Comparison of ENCODE assay signal across 18 cellular contexts in the genomic region with DNA sequence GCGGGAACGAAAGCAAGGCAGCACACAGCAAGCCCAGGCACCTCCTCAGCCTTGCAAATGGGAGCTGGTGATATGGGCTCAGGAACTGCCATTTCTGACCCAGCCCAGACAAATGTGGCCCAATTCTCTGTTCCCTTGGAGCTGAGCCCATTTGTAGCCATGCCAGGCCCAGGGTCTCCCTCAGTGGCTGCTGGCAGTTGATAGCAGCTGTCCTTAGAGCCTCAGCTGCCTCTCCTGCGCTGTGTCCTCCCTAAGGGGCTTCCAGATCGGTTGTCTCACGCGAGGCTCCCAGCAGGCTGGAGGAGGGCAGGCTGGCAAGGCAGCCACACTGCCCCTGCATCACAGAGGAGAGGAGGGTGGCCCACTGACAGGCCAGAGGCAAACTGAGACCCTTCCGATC.
A peak's percentile ranks its signal among the peaks of the same experiment; 100 is the strongest.
DNase-seq lines count a peak whose midpoint lies in the region; ATAC-seq and TF ChIP-seq lines count a peak whose summit lies in the region.
"Had no signal": no experiment of that assay in that cellular context is flagged by ENCODE, and none has a peak within 500 bp of the region (broad histone marks: within the 10 kb centered on the region; RNA-seq: fewer than 3 reads in every experiment).

No MANE protein-coding gene starts in this region.

- no peaks in the 10 kb centered on the region for H3K36me3 Mint-ChIP-seq in glutamatergic neuron (ENCODE audit: unreplicated experiment)
- H3K36me3 Mint-ChIP-seq: CD8-positive, alpha-beta memory T cell; IgD-negative memory B cell had no signal

- no peaks in the 10 kb centered on the region for H3K9me3 ChIP-seq in SJCRH30 (replicated peaks)
- peaks cover 7% of the 10 kb centered on the region for H3K9me3 ChIP-seq in trophoblast cell (ENCODE audit: insufficient read depth, low read depth, low read length)

- peak; percentile 19 for DNase-seq in H7
- DNase-seq in SJCRH30 = peak; percentile 31 to 49
- peak; percentile 27 for DNase-seq in glutamatergic neuron
- DNase-seq in trophoblast cell = no peak
- DNase-seq in posterior vena cava (ENCODE audit: low spot score) = no peak
- DNase-seq in DMS53 (lab: John Stamatoyannopoulos, UW) = no peak
- DNase-seq: CD8-positive, alpha-beta memory T cell; COR-L47; DMS153; DND-41; EL; HCEC 1CT; KBM-7 had no signal

- peak overlapping the region; percentile 61 for H2BK12ac ChIP-seq in trophoblast cell (ENCODE audit: low read length)

- peak overlapping the region; percentile 19 for H4K91ac ChIP-seq in trophoblast cell (ENCODE audit: low read depth, low read length)

- peak overlapping the region; percentile 47 for H3K18ac ChIP-seq in trophoblast cell (ENCODE audit: low read length)

- no peak overlapping the region for H3K4me2 ChIP-seq in trophoblast cell (ENCODE audit: low read length)
- H3K4me2 ChIP-seq: BLaER1 treated with 17β-estradiol and CSF1 and Interleukin-3, amounts not matched to agents 10 nM and 100 nM had no signal

- H4K8ac ChIP-seq in trophoblast cell (ENCODE audit: low read depth, low read length) = peak overlapping the region; percentile 24

- H3K4me1 Mint-ChIP-seq in glutamatergic neuron (ENCODE audit: low read depth, unreplicated experiment) = peaks cover 32% of the 10 kb centered on the region
- H3K4me1 Mint-ChIP-seq: B cell; CD8-positive, alpha-beta memory T cell; IgD-negative memory B cell had no signal

- H3K27ac Mint-ChIP-seq in glutamatergic neuron (ENCODE audit: unreplicated experiment) = peak overlapping the region; percentile 24
- H3K27ac Mint-ChIP-seq: B cell, IgD-negative memory B cell had no signal

- intact Hi-C loops in posterior vena cava (cut with DNase I) = no loop called here

- peak overlapping the region; percentile 49 for H3K14ac ChIP-seq in trophoblast cell (ENCODE audit: low read length)

- no peak overlapping the region for H3K9ac ChIP-seq in trophoblast cell (ENCODE audit: low read length)
- H3K9ac ChIP-seq: BLaER1 treated with 17β-estradiol and CSF1 and Interleukin-3, amounts not matched to agents 10 nM and 100 nM had no signal

- H3K4me3 ChIP-seq in H7 (ENCODE audit: insufficient read depth, low read depth, low read length) (no peak overlapping the region), SJCRH30 (no peak overlapping the region), trophoblast cell (ENCODE audit: low read depth, low read length) (no peak overlapping the region)
- H3K4me3 ChIP-seq: BLaER1 treated with 17β-estradiol and CSF1 and Interleukin-3, amounts not matched to agents 10 nM and 100 nM; GM12878 had no signal

- no peak for TF ChIP-seq CTCF in glutamatergic neuron (IDR thresholded peaks at IDR 0.05; ENCODE audit: partially characterized antibody, unreplicated experiment)

- H3K79me2 ChIP-seq in trophoblast cell (ENCODE audit: control insufficient read depth, insufficient read depth, low read length, poor library complexity) = no peaks in the 10 kb centered on the region

- peaks cover 5% of the 10 kb centered on the region for H3K27me3 Mint-ChIP-seq in glutamatergic neuron (ENCODE audit: unreplicated experiment)

- H3K27me3 ChIP-seq in H7 (ENCODE audit: control insufficient read depth, insufficient read depth, low read length) (no peaks in the 10 kb centered on the region; the same call in 1 of the 2 replicates), SJCRH30 (no peaks in the 10 kb centered on the region), trophoblast cell (ENCODE audit: insufficient read depth, low read length) (no peaks in the 10 kb centered on the region)
- H3K27me3 ChIP-seq: BLaER1 treated with 17β-estradiol and CSF1 and Interleukin-3, amounts not matched to agents 10 nM and 100 nM had no signal

- ATAC-seq in GM21619 (IDR thresholded peaks at IDR 0.05; ENCODE audit: unreplicated experiment) = no peak
- ATAC-seq: GM12878 had no signal

- H2AFZ ChIP-seq in trophoblast cell (ENCODE audit: insufficient read depth, low read length, poor library complexity) = no peak overlapping the region

- H2BK120ac ChIP-seq in trophoblast cell (ENCODE audit: insufficient read depth, low read length, poor library complexity) = no peak overlapping the region

- H3K27ac ChIP-seq in SJCRH30 (no peak overlapping the region), trophoblast cell (ENCODE audit: low read depth, low read length) (no peak overlapping the region)
- H3K27ac ChIP-seq: BLaER1 treated with 17β-estradiol and CSF1 and Interleukin-3, amounts not matched to agents 10 nM and 100 nM had no signal

- no peaks in the 10 kb centered on the region for H3K36me3 ChIP-seq in H7 (replicated peaks; ENCODE audit: control insufficient read depth, insufficient read depth, low read length)
- H3K36me3 ChIP-seq in SJCRH30 = no peaks in the 10 kb centered on the region
- peaks cover 8 to 19% of the 10 kb centered on the region in 2 experiments for H3K36me3 ChIP-seq in trophoblast cell (ENCODE audit: control insufficient read depth in 1 of 2, insufficient read depth in 2 of 2, low read length in 2 of 2)
- H3K36me3 ChIP-seq: BLaER1 treated with 17β-estradiol and CSF1 and Interleukin-3, amounts not matched to agents 10 nM and 100 nM had no signal

- H3K4me3 Mint-ChIP-seq in glutamatergic neuron (ENCODE audit: unreplicated experiment) = no peak overlapping the region
- H3K4me3 Mint-ChIP-seq: B cell; CD8-positive, alpha-beta memory T cell; IgD-negative memory B cell had no signal

- H2AK5ac ChIP-seq in trophoblast cell (ENCODE audit: low read length) = peak overlapping the region; percentile 54

- peaks cover 6% of the 10 kb centered on the region for H3K9me3 Mint-ChIP-seq in glutamatergic neuron (ENCODE audit: unreplicated experiment)
- H3K9me3 Mint-ChIP-seq: IgD-negative memory B cell had no signal

- no peak overlapping the region for H4K12ac ChIP-seq in trophoblast cell (ENCODE audit: low read depth, low read length)

- H3K4ac ChIP-seq in trophoblast cell (ENCODE audit: low read depth, low read length) = no peak overlapping the region

- H3K79me1 ChIP-seq in trophoblast cell (ENCODE audit: low read length) = peaks cover 4% of the 10 kb centered on the region

- H2BK5ac ChIP-seq in trophoblast cell (ENCODE audit: low read depth, low read length, poor library complexity) = peak overlapping the region; percentile 15

- no CpG with 5 or more reads among the region's 7 CpGs for WGBS in trophoblast cell (ENCODE audit: extremely low coverage, insufficient coverage, insufficient read length)

- peaks cover 29% of the 10 kb centered on the region for H3K4me1 ChIP-seq in SJCRH30
- peaks cover 9 to 13% of the 10 kb centered on the region in 2 experiments for H3K4me1 ChIP-seq in trophoblast cell (ENCODE audit: control insufficient read depth in 1 of 2, insufficient read depth in 2 of 2, low read length in 2 of 2)
- H3K4me1 ChIP-seq: BLaER1 treated with 17β-estradiol and CSF1 and Interleukin-3, amounts not matched to agents 10 nM and 100 nM had no signal

- no peak overlapping the region for H3K23ac ChIP-seq in trophoblast cell (ENCODE audit: low read length)

Comparison
In these comparisons a context has a peak if more than half of its experiments do, and no peak if none do; other contexts are left out.
1. DNase-seq: peak in H7 (single experiment), SJCRH30 (2 of 2) and glutamatergic neuron (single experiment); none in trophoblast cell (0 of 2), posterior vena cava (single experiment) and DMS53 (single experiment).